ENCODE assay signal across 24 cellular contexts in the genomic region with DNA sequence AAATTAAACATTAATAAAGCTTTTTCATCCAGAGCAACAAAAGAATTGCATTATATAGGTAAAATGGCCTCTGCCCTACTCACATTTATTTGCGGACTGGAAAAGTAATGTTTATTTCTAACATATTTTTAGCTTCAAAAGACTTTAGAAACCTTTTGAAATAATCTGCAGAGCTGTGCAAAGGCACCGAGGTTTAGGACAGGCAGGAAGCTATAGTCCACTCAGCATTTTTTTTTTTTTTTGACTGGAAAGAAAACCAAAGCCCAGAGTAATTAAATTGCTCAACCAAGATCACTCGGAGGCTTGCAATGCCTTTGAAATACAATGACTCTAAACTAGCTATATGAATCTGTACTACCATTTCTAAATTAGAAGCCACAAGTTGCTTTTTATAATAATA. TPM values are rescaled to one million over a fixed set of nuclear protein-coding genes. Genes with fewer than 3 reads are reported as not detected.
DNase-seq lines count a peak whose midpoint lies in the region; ATAC-seq and TF ChIP-seq lines count a peak whose summit lies in the region.
"Had no signal": no experiment of that assay in that cellular context is flagged by ENCODE, and none has a peak within 500 bp of the region (broad histone marks: within the 10 kb centered on the region; RNA-seq: fewer than 3 reads in every experiment).

No MANE protein-coding gene starts in this region.

- H3K4me1 ChIP-seq in HEK293 (ENCODE audit: control insufficient read depth, insufficient read depth, low read length) (peaks cover 9% of the 10 kb centered on the region), IMR-90 (ENCODE audit: control insufficient read depth, insufficient read depth, low read length) (no peaks in the 10 kb centered on the region), right cardiac atrium (ENCODE audit: control insufficient read depth, insufficient read depth, low read length) (no peaks in the 10 kb centered on the region)
- H3K4me1 ChIP-seq: BE2C had no signal

- no peak overlapping the region for H3K18ac ChIP-seq in IMR-90 (ENCODE audit: low read depth, low read length)

- H3K4me3 ChIP-seq in HEK293 (ENCODE audit: low read depth, low read length), result no peak overlapping the region
- H3K4me3 ChIP-seq in IMR-90 (ENCODE audit: insufficient read depth, low read depth, low read length), result no peak overlapping the region
- no peak overlapping the region for H3K4me3 ChIP-seq in right cardiac atrium (ENCODE audit: low read length)
- H3K4me3 ChIP-seq: BLaER1, GM12878 had no signal

- no peaks in the 10 kb centered on the region for H3K9me1 ChIP-seq in IMR-90 (ENCODE audit: insufficient read depth, low read length)

- H4K8ac ChIP-seq in IMR-90 (ENCODE audit: low read depth in 2 of 2, low read length in 2 of 2), result no peak overlapping the region

- peaks cover 2% of the 10 kb centered on the region; the same call in 1 of the 2 replicates for H3K27me3 ChIP-seq in IMR-90 (ENCODE audit: control insufficient read depth, insufficient read depth, low read length)
- no peaks in the 10 kb centered on the region for H3K27me3 ChIP-seq in right cardiac atrium (ENCODE audit: control insufficient read depth, insufficient read depth)
- H3K27me3 ChIP-seq: BE2C, BLaER1 had no signal

- CTCF ChIA-PET in HEK293 (lab: Yijun Ruan, JAX) (interaction anchor here (0.9 kb wide), 2 partner anchors 18 to 356 kb away, joined by 3 to 4 read pairs; no protein-coding TSS in a partner anchor), IMR-90 (lab: Yijun Ruan, JAX) (no interaction called here)

- H2BK20ac ChIP-seq in IMR-90 (ENCODE audit: low read depth, low read length), result no peak overlapping the region

- H2AFZ ChIP-seq in IMR-90 (replicated peaks; ENCODE audit: low read length, poor library complexity), result no peak overlapping the region

- no peak overlapping the region for H3K4me2 ChIP-seq in IMR-90 (ENCODE audit: low read depth, low read length)
- H3K4me2 ChIP-seq: BLaER1 had no signal

- ATAC-seq in IMR-90 (ENCODE audit: low read depth) (no peak), HG02678 (IDR thresholded peaks at IDR 0.05; ENCODE audit: unreplicated experiment) (no peak), right cardiac atrium (no peak)
- ATAC-seq: GM12878 had no signal

- BruUV-seq in IMR-90 (replicated peaks; lab: Mats Ljungman, UMichigan), result no TSS peak

- H3K4ac ChIP-seq in IMR-90 (ENCODE audit: low read depth, low read length), result no peak overlapping the region

- no peak for TF ChIP-seq POLR2A in IMR-90 (IDR thresholded peaks at IDR 0.05; ENCODE audit: low read depth, low read length)

- no peak overlapping the region for H4K91ac ChIP-seq in IMR-90 (ENCODE audit: insufficient read depth, low read depth, low read length)

- no peaks in the 10 kb centered on the region for H4K20me1 ChIP-seq in IMR-90 (ENCODE audit: insufficient read depth, low read length)
- H4K20me1 ChIP-seq: BLaER1 had no signal

- H3K9me3 ChIP-seq in HEK293 (ENCODE audit: control insufficient read depth, insufficient read depth, low read depth, low read length) (no peaks in the 10 kb centered on the region), IMR-90 (ENCODE audit: control insufficient read depth, insufficient read depth, low read length) (no peaks in the 10 kb centered on the region), right cardiac atrium (ENCODE audit: control insufficient read depth, low read length) (no peaks in the 10 kb centered on the region)
- H3K9me3 ChIP-seq: BE2C had no signal

- no CpG with 5 or more reads among the region's 3 CpGs for WGBS in IMR-90 (ENCODE audit: extremely low coverage in 2 of 2, insufficient read length in 1 of 2), 2 experiments
- WGBS in right cardiac atrium, result 74% methylated on average over 3 of the region's 3 CpGs

- no peak overlapping the region for H3K27ac ChIP-seq in HEK293 (ENCODE audit: extremely low read depth, low read depth, low read length)
- H3K27ac ChIP-seq in IMR-90 (ENCODE audit: insufficient read depth, low read length), result no peak overlapping the region
- H3K27ac ChIP-seq in right cardiac atrium (ENCODE audit: low read length), result no peak overlapping the region
- H3K27ac ChIP-seq: BLaER1 had no signal

- H2AK9ac ChIP-seq in IMR-90 (replicated peaks; ENCODE audit: low read depth, low read length, poor library complexity), result no peak overlapping the region

- H4K5ac ChIP-seq in IMR-90 (ENCODE audit: low read depth, low read length), result no peak overlapping the region

- no peak for TF ChIP-seq CTCF in HEK293 (tag by site-specific recombination; IDR thresholded peaks at IDR 0.05)
- no peak for TF ChIP-seq CTCF in IMR-90 (conservative IDR thresholded peaks at IDR 0.05; ENCODE audit: low read depth, low read length)

- no peak overlapping the region for H2BK15ac ChIP-seq in IMR-90 (ENCODE audit: low read depth, low read length)

- H3K36me3 ChIP-seq in HEK293 (ENCODE audit: control insufficient read depth in 2 of 2, insufficient read depth in 1 of 2, low read length in 2 of 2) (no peaks in the 10 kb centered on the region), IMR-90 (ENCODE audit: control insufficient read depth, insufficient read depth, low read length) (no peaks in the 10 kb centered on the region)
- H3K36me3 ChIP-seq: BE2C, BLaER1 had no signal

- in situ Hi-C loops in IMR-90 (cut with MboI; ENCODE audit: low sequenced_read_pairs), result no loop called here

- no peak overlapping the region for H3K14ac ChIP-seq in IMR-90 (replicated peaks; ENCODE audit: low read depth, low read length)

- no peaks in the 10 kb centered on the region for H3K79me1 ChIP-seq in IMR-90 (ENCODE audit: low read depth in 1 of 2, low read length in 2 of 2)

- intact Hi-C loops in IMR-90 (cut with micrococcal nuclease), result loop anchor here (10.0 kb wide), 1 partner anchor 290 kb away; no protein-coding TSS in a partner anchor
- intact Hi-C loops in right cardiac atrium (cut with DNase I), result no loop called here

- POLR2A ChIA-PET in HEK293 (lab: Yijun Ruan, JAX), result no interaction called here
- POLR2A ChIA-PET in IMR-90 (lab: Charles Lee; ENCODE audit: unreplicated experiment), result no interaction called here

- H3K56ac ChIP-seq in IMR-90 (ENCODE audit: extremely low read depth, insufficient read depth, low read length), result no peak overlapping the region

- no peak overlapping the region for H2BK120ac ChIP-seq in IMR-90 (ENCODE audit: low read depth, low read length)

- no peak overlapping the region for H3K23ac ChIP-seq in IMR-90 (ENCODE audit: low read depth, low read length)

- dilution Hi-C loops in IMR-90 (cut with HindIII; ENCODE audit: low sequenced_read_pairs, unreplicated experiment), result no loop called here

- DNase-seq in IMR-90 (no peak), left kidney (ENCODE audit: low read depth, low spot score) (peak; percentile 36), right cardiac atrium (no peak)
- DNase-seq: 8988T; ACHN; BE2C; C1 segment of cervical spinal cord; CD4-positive, alpha-beta memory T cell; CD4-positive, CD25-positive, alpha-beta regulatory T cell; CD8-positive, alpha-beta memory T cell; COR-L47; DMS 273 treated with DMSO at 0.1 percent for 48 hours; DMS153; DMS79; DND-41; EL; GDM1 had no signal

- no peak overlapping the region for H3K9ac ChIP-seq in IMR-90 (ENCODE audit: low read depth, low read length)
- H3K9ac ChIP-seq: BLaER1 had no signal

- H2BK5ac ChIP-seq in IMR-90 (ENCODE audit: low read depth, low read length, poor library complexity, severe bottlenecking), result no peak overlapping the region

- TF ChIP-seq RAD21 in IMR-90 (IDR thresholded peaks at IDR 0.05; ENCODE audit: low read length), result no peak

- no peak overlapping the region for H2AK5ac ChIP-seq in IMR-90 (ENCODE audit: low read depth, low read length)

TF ChIP-seq in HEK293, 187 proteins besides CTCF, POLR2A, EP300 and RAD21 (continues in another document):
- TF ChIP-seq ZNF623 (tag by site-specific recombination; IDR thresholded peaks at IDR 0.05), result 0 out of 2 replicates have a peak, but pooled peaks have one; percentile 17

TF ChIP-seq in IMR-90, 13 proteins besides CTCF, POLR2A, EP300 and RAD21:
- TF ChIP-seq MAFK (IDR thresholded peaks at IDR 0.05; ENCODE audit: low read depth, low read length) (peak; percentile 18; the same call in 1 of the 2 replicates), MXI1 (IDR thresholded peaks at IDR 0.05; ENCODE audit: borderline replicate concordance, low read depth, low read length) (no peak)

RNA-seq across cellular contexts. Expression of gene BARX2, which starts 19.1 kb away (rescaled TPM):
- total RNA-seq in IMR-90 (2012; rRNA removed) (not detected in 2 replicates), right cardiac atrium (not detected)
- polyA plus RNA-seq in IMR-90 (2012; rRNA removed) (not detected in 2 replicates), right cardiac atrium (not detected)
- not detected in 2 replicates for polyA plus RNA-seq in IMR-90 (2012; cell fraction: cytosol; rRNA removed)
- not detected in 2 replicates for polyA plus RNA-seq in IMR-90 (2012; cell fraction: nucleus; rRNA removed; ENCODE audit: low replicate concordance)
- total RNA-seq: CD4-positive, alpha-beta memory T cell; CD4-positive, CD25-positive, alpha-beta regulatory T cell; CD8-positive, alpha-beta memory T cell; G401; GM12878 had no signal
- polyA plus RNA-seq: AG04450; CD14-positive monocyte; CD4-positive, alpha-beta memory T cell; CD4-positive, CD25-positive, alpha-beta regulatory T cell; CD8-positive, alpha-beta memory T cell had no signal
